10 cellular contexts compared by ENCODE assay signal in the genomic region with DNA sequence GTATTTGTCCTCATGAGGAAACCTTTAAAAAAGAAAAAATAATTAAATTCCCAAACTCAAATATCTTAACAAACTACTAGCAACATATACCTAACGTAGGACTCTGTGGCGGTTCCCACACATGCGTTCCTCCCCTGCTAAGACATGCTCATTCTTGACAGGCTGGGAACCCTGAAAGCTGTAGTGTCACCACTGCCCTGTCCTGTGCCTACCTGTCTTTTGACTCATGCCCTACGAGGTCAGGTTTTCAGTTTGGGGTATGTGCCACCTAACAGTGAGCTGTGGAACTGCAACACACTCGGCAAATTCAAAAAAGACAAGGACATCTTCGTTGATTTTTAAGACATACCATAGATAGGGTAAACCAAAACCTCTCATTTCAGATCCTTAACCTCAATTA. TPM values are rescaled to one million over a fixed set of nuclear protein-coding genes. Genes with fewer than 3 reads are reported as not detected.
DNase-seq lines count a peak whose midpoint lies in the region; ATAC-seq and TF ChIP-seq lines count a peak whose summit lies in the region.
"Had no signal": no experiment of that assay in that cellular context is flagged by ENCODE, and none has a peak within 500 bp of the region (broad histone marks: within the 10 kb centered on the region; RNA-seq: fewer than 3 reads in every experiment).

No MANE protein-coding gene starts in this region.

- ATAC-seq in left lobe of liver (peak; percentile 53), sciatic nerve (no peak)

- H3K27ac ChIP-seq in WERI-Rb-1, result no peak overlapping the region
- H3K27ac ChIP-seq: lower lobe of right lung had no signal

- H3K4me3 ChIP-seq in GM12864 (ENCODE audit: low read depth, low read length) (no peak overlapping the region), H7 (ENCODE audit: insufficient read depth, low read depth, low read length) (no peak overlapping the region), WERI-Rb-1 (ENCODE audit: low read depth, low read length) (no peak overlapping the region)
- H3K4me3 ChIP-seq: lower lobe of right lung had no signal

- H3K27me3 ChIP-seq in H7 (ENCODE audit: control insufficient read depth, insufficient read depth, low read length), result no peaks in the 10 kb centered on the region
- H3K27me3 ChIP-seq in WERI-Rb-1 (ENCODE audit: insufficient read depth, low read depth, severe bottlenecking), result no peaks in the 10 kb centered on the region

- H3K36me3 ChIP-seq in H7 (replicated peaks; ENCODE audit: control insufficient read depth, insufficient read depth, low read length), result peaks cover 6% of the 10 kb centered on the region
- no peaks in the 10 kb centered on the region for H3K36me3 ChIP-seq in WERI-Rb-1

- peak; percentile 30 for TF ChIP-seq CTCF in GM12864 (IDR thresholded peaks at IDR 0.05; ENCODE audit: low read depth, low read length, missing control alignments)
- TF ChIP-seq CTCF in WERI-Rb-1 (IDR thresholded peaks at IDR 0.05; ENCODE audit: low read depth, low read length), result peak; percentile 25; the same call in 1 of the 2 replicates

- no peak for DNase-seq in GM12864 (ENCODE audit: low read depth)
- peak; percentile 44 for DNase-seq in H7
- DNase-seq in WERI-Rb-1, result no peak
- no peak for DNase-seq in left lobe of liver (ENCODE audit: low spot score)
- DNase-seq in hepatic stellate cell (ENCODE audit: low spot score), result no peak
- no peak for DNase-seq in NCI-H146 (lab: John Stamatoyannopoulos, UW)
- no peak for DNase-seq in sciatic nerve (ENCODE audit: low spot score)
- DNase-seq in NCI-H446 treated with DMSO at 0.1 percent for 48 hours (lab: John Stamatoyannopoulos, UW), result no peak
- DNase-seq: cerebellar nuclear complex, lower lobe of right lung had no signal

- no peaks in the 10 kb centered on the region for H3K9me3 ChIP-seq in WERI-Rb-1 (ENCODE audit: severe bottlenecking)
- H3K9me3 ChIP-seq: lower lobe of right lung had no signal

- intact Hi-C loops in sciatic nerve (cut with DNase I), result no loop called here

RNA-seq across cellular contexts. Expression of gene IDS, which starts 17.8 kb away (rescaled TPM):
- 29.0 and 33.7 TPM in 2 replicates for total RNA-seq in H7 (2014; rRNA removed; shearing (Covaris generic))
- 16.3 TPM for total RNA-seq in left lobe of liver
- 111 TPM for total RNA-seq in sciatic nerve

RNA-seq across cellular contexts. Expression of gene EOLA1, which starts 53.5 kb away (rescaled TPM):
- 8.2 and 12.1 TPM in 2 replicates for total RNA-seq in H7 (2014; rRNA removed; shearing (Covaris generic))
- 13.5 TPM for total RNA-seq in left lobe of liver
- 18.9 TPM for total RNA-seq in sciatic nerve
